In genomic region chr12:116196752-116197718, GRCh38 we compare ENCODE assay signal across 1 cellular context.
TF ChIP-seq lines count a peak whose summit lies in the region.

No MANE protein-coding gene starts in this region.

TF ChIP-seq in K562, 482 proteins besides CTCF, POLR2A, EP300 and RAD21 (continued from another document and continues in another):
- TF ChIP-seq MGA (IDR thresholded peaks at IDR 0.05) (no peak), KAT7 (CRISPR knock-in tag; IDR thresholded peaks at IDR 0.05; ENCODE audit: borderline replicate concordance) (no peak), CHD7 (IDR thresholded peaks at IDR 0.05; ENCODE audit: low read depth, low read length) (no peak), ESRRB (CRISPR knock-in tag; IDR thresholded peaks at IDR 0.05; ENCODE audit: borderline replicate concordance) (no peak), TCFL5 (CRISPR knock-in tag; conservative IDR thresholded peaks at IDR 0.05) (no peak), PPARD (CRISPR knock-in tag; IDR thresholded peaks at IDR 0.05) (no peak), ZNF79 (CRISPR knock-in tag; IDR thresholded peaks at IDR 0.05; ENCODE audit: low read depth) (no peak), SMAD3 (CRISPR knock-in tag; conservative IDR thresholded peaks at IDR 0.05) (0 out of 2 replicates have a peak, but pooled peaks have one; percentile 58), E4F1 (CRISPR knock-in tag; IDR thresholded peaks at IDR 0.05; ENCODE audit: borderline replicate concordance) (no peak), ATF6 (CRISPR knock-in tag; IDR thresholded peaks at IDR 0.05) (no peak), ZBTB34 (CRISPR knock-in tag; IDR thresholded peaks at IDR 0.05) (no peak), ZEB2 (IDR thresholded peaks at IDR 0.05) (peak; percentile 87; the same call in 1 of the 2 replicates), HES1 (IDR thresholded peaks at IDR 0.05; ENCODE audit: low read depth) (peak; percentile 98), ZNF124 (CRISPR knock-in tag; IDR thresholded peaks at IDR 0.05) (no peak), ZBED1 (IDR thresholded peaks at IDR 0.05) (0 out of 2 replicates have a peak, but pooled peaks have one; percentile 75), ID3 (CRISPR knock-in tag; IDR thresholded peaks at IDR 0.05) (no peak), ID3 (tag; IDR thresholded peaks at IDR 0.05) (0 out of 2 replicates have a peak, but pooled peaks have one; percentile 74), FOXP1 (CRISPR knock-in tag; IDR thresholded peaks at IDR 0.05) (no peak)
